ENCODE assay signal across 14 cellular contexts in genomic region chr19:18499055-18499775, GRCh38. TPM values are rescaled to one million over a fixed set of nuclear protein-coding genes. Genes with fewer than 3 reads are reported as not detected.
DNase-seq lines count a peak whose midpoint lies in the region; ATAC-seq and TF ChIP-seq lines count a peak whose summit lies in the region.
"Had no signal": no experiment of that assay in that cellular context is flagged by ENCODE, and none has a peak within 500 bp of the region (broad histone marks: within the 10 kb centered on the region; RNA-seq: fewer than 3 reads in every experiment).

No MANE protein-coding gene starts in this region.

- TF ChIP-seq CTCF in fibroblast of villous mesenchyme (IDR thresholded peaks at IDR 0.05; ENCODE audit: insufficient read depth, low read depth, low read length) (no peak), tibial artery (IDR thresholded peaks at IDR 0.05) (no peak)

- peak overlapping the region; percentile 44 to 71 for H3K27ac Mint-ChIP-seq in activated naive CD4-positive, alpha-beta T cell treated with anti-CD3 and anti-CD28 coated beads, Interleukin-2, amount 50 U/mL, for 72 hours
- peak overlapping the region; percentile 98 for H3K27ac Mint-ChIP-seq in T-helper 17 cell

- H3K4me3 Mint-ChIP-seq in T-helper 17 cell: peak overlapping the region; percentile 31

- H3K4me3 ChIP-seq in fibroblast of villous mesenchyme (ENCODE audit: low read depth, low read length): no peak overlapping the region
- H3K4me3 ChIP-seq in tibial artery: no peak overlapping the region
- H3K4me3 ChIP-seq: uterus had no signal

- H3K9me3 ChIP-seq in T-helper 17 cell (ENCODE audit: control insufficient read depth, low read length, poor library complexity, severe bottlenecking) (no peaks in the 10 kb centered on the region), tibial artery (no peaks in the 10 kb centered on the region)
- H3K9me3 ChIP-seq: SK-N-SH, uterus had no signal

- H3K27me3 ChIP-seq in tibial artery: no peaks in the 10 kb centered on the region
- H3K27me3 ChIP-seq: uterus had no signal

- peaks cover 4 to 100% (median 86%) of the 10 kb centered on the region in 4 donors for H3K4me1 ChIP-seq in tibial artery

- H3K4me1 Mint-ChIP-seq in T-helper 17 cell: peaks cover 71% of the 10 kb centered on the region

- ATAC-seq in activated naive CD4-positive, alpha-beta T cell treated with anti-CD3 and anti-CD28 coated beads, Interleukin-2, amount 50 U/mL, for 72 hours: peak in 1 of 2 donors; percentile 13
- ATAC-seq in T-helper 17 cell: no peak
- no peak for ATAC-seq in GM21390 (IDR thresholded peaks at IDR 0.05; ENCODE audit: unreplicated experiment)
- no peak for ATAC-seq in HG03354 (IDR thresholded peaks at IDR 0.05; ENCODE audit: poor library complexity, severe bottlenecking, unreplicated experiment)

- DNase-seq in activated naive CD4-positive, alpha-beta T cell treated with anti-CD3 and anti-CD28 coated beads, Interleukin-2, amount 50 U/mL, for 72 hours (ENCODE audit: low spot score in 2 of 2): no peak
- no peak for DNase-seq in activated naive CD4-positive, alpha-beta T cell treated with Interleukin-2 at 50 U/mL for 16 hours
- DNase-seq in T-helper 17 cell (no peak), fibroblast of villous mesenchyme (ENCODE audit: low read depth) (peak; percentile 59), tibial artery (no peak), DMS153 treated with DMSO at 0.1 percent for 48 hours (lab: John Stamatoyannopoulos, UW; ENCODE audit: unreplicated experiment) (no peak)
- DNase-seq: AML-193, GOT3, NCI-H1417 treated with DMSO at 0.1 percent for 48 hours, NCI-H748 treated with DMSO at 0.1 percent for 48 hours, SK-N-SH, uterus had no signal

- peak overlapping the region; percentile 76 to 77 for H3K27ac ChIP-seq in tibial artery

- H3K36me3 Mint-ChIP-seq in activated naive CD4-positive, alpha-beta T cell treated with anti-CD3 and anti-CD28 coated beads, Interleukin-2, amount 50 U/mL, for 72 hours: no peaks in the 10 kb centered on the region
- H3K36me3 Mint-ChIP-seq in T-helper 17 cell (ENCODE audit: low read depth): no peaks in the 10 kb centered on the region

- H3K27me3 Mint-ChIP-seq in T-helper 17 cell: no peaks in the 10 kb centered on the region

- intact Hi-C loops in tibial artery (cut with DNase I; ENCODE audit: low total_unique reads): no loop called here

- no peaks in the 10 kb centered on the region for H3K9me3 Mint-ChIP-seq in activated naive CD4-positive, alpha-beta T cell treated with anti-CD3 and anti-CD28 coated beads, Interleukin-2, amount 50 U/mL, for 72 hours

- H3K36me3 ChIP-seq in tibial artery: no peaks in the 10 kb centered on the region
- H3K36me3 ChIP-seq: uterus had no signal

RNA-seq across cellular contexts. Expression of gene ELL, which starts 22.7 kb away (rescaled TPM):
- total RNA-seq in activated naive CD4-positive, alpha-beta T cell treated with anti-CD3 and anti-CD28 coated beads, Interleukin-2, amount 50 U/mL, for 72 hours: 10 to 100 TPM; 18.8 to 23.0 TPM
- 10 to 100 TPM; 51.0 to 62.8 TPM for total RNA-seq in T-helper 17 cell
- 15.1 and 19.9 TPM in 2 replicates for total RNA-seq in fibroblast of villous mesenchyme

RNA-seq across cellular contexts. Expression of gene FKBP8, which starts 44.2 kb away (rescaled TPM):
- 100 to 1,000 TPM; 153 to 236 TPM for total RNA-seq in activated naive CD4-positive, alpha-beta T cell treated with anti-CD3 and anti-CD28 coated beads, Interleukin-2, amount 50 U/mL, for 72 hours
- total RNA-seq in T-helper 17 cell: 100 to 1,000 TPM; 149 to 186 TPM
- 209 and 241 TPM in 2 replicates for total RNA-seq in fibroblast of villous mesenchyme

RNA-seq across cellular contexts. Expression of gene KXD1, which starts 58.5 kb away (rescaled TPM):
- total RNA-seq in activated naive CD4-positive, alpha-beta T cell treated with anti-CD3 and anti-CD28 coated beads, Interleukin-2, amount 50 U/mL, for 72 hours: 100 to 1,000 TPM in 1 of 2 donors, 10 to 100 TPM in 1; 75.8 to 122 TPM
- 10 to 100 TPM; 69.6 to 78.5 TPM for total RNA-seq in T-helper 17 cell
- 92.8 and 93.1 TPM in 2 replicates for total RNA-seq in fibroblast of villous mesenchyme
